ENCODE assay signal across 34 cellular contexts in genomic region chr5:180213657-180214207, GRCh38. TPM values are rescaled to one million over a fixed set of nuclear protein-coding genes. Genes with fewer than 3 reads are reported as not detected.
"Had no signal": no experiment of that assay in that cellular context is flagged by ENCODE, and none has a peak within 500 bp of the region (broad histone marks: within the 10 kb centered on the region; RNA-seq: fewer than 3 reads in every experiment).

No MANE protein-coding gene starts in this region.

- H3K27ac ChIP-seq: breast epithelium, epithelial cell of prostate, esophagus squamous epithelium, heart right ventricle, left ventricle myocardium inferior, skin epidermis, testis, transverse colon, WERI-Rb-1 had no signal

- ATAC-seq: heart right ventricle; natural killer cell; sciatic nerve; stimulated activated naive CD8-positive, alpha-beta T cell treated with anti-CD3 and anti-CD28 coated beads, Interleukin-15, Interleukin-2, amounts not matched to agents 100 U/mL and 50 U/mL, for 24 hours had no signal

- H3K4me3 Mint-ChIP-seq: activated CD4-positive, alpha-beta memory T cell treated with anti-CD3 and anti-CD28 coated beads for 36 hours; activated CD4-positive, alpha-beta T cell treated with anti-CD3 and anti-CD28 coated beads, Interleukin-2, amount 10 ng/mL, durations not matched to agents 24 days and 14 days; activated T-helper 1 cell treated with anti-CD3 and anti-CD28 coated beads, Interleukin-12 subunit alpha, Interleukin-12 subunit beta, Interleukin-2, Interleukin-4 antibody, amounts not matched to agents 30 ng/mL and 10 ng/mL and 1 ng/mL, durations not matched to agents 14 hours and 24 hours and 36 hours; central memory CD8-positive, alpha-beta T cell; dendritic cell treated with granulocyte-macrophage colony-stimulating factor and Interleukin-4, amounts not matched to agents 40 ng/mL and 50 ng/mL, for 4 days; endodermal cell; natural killer cell; T-helper 1 cell treated with Interleukin-12 subunit alpha and Interleukin-12 subunit beta and Interleukin-4 antibody, amounts not matched to agents 30 μg/mL and 1 μg/mL, for 36 hours had no signal

- H3K36me3 ChIP-seq: breast epithelium, esophagus squamous epithelium, heart right ventricle, left ventricle myocardium inferior, transverse colon, WERI-Rb-1 had no signal

- H3K27me3 ChIP-seq: testis, transverse colon had no signal

- H3K4me1 ChIP-seq: breast epithelium, heart right ventricle, testis had no signal

- FAIRE-seq: islet of Langerhans, TTC549 had no signal

- H3K27ac Mint-ChIP-seq: activated CD4-positive, alpha-beta memory T cell treated with anti-CD3 and anti-CD28 coated beads for 36 hours; activated CD4-positive, alpha-beta T cell treated with anti-CD3 and anti-CD28 coated beads, Interleukin-2, amount 10 ng/mL, durations not matched to agents 24 days and 14 days; activated T-helper 1 cell treated with anti-CD3 and anti-CD28 coated beads, Interleukin-12 subunit alpha, Interleukin-12 subunit beta, Interleukin-2, Interleukin-4 antibody, amounts not matched to agents 30 ng/mL and 10 ng/mL and 1 ng/mL, durations not matched to agents 14 hours and 24 hours and 36 hours; dendritic cell treated with granulocyte-macrophage colony-stimulating factor and Interleukin-4, amounts not matched to agents 40 ng/mL and 50 ng/mL, for 4 days; endodermal cell; natural killer cell; T-helper 1 cell treated with Interleukin-12 subunit alpha and Interleukin-12 subunit beta and Interleukin-4 antibody, amounts not matched to agents 30 μg/mL and 1 μg/mL, for 36 hours had no signal

- H3K9me3 ChIP-seq: testis had no signal

- H3K4me3 ChIP-seq: breast epithelium, esophagus squamous epithelium, heart right ventricle, left ventricle myocardium inferior, lung, skin epidermis, testis, transverse colon had no signal

- H3K36me3 Mint-ChIP-seq: activated CD4-positive, alpha-beta memory T cell treated with anti-CD3 and anti-CD28 coated beads for 36 hours had no signal

- H3K4me1 Mint-ChIP-seq: activated CD4-positive, alpha-beta T cell treated with anti-CD3 and anti-CD28 coated beads, Interleukin-2, amount 10 ng/mL, durations not matched to agents 24 days and 14 days; endodermal cell had no signal

- DNase-seq: activated CD4-positive, alpha-beta memory T cell treated with anti-CD3 and anti-CD28 coated beads for 36 hours; activated CD4-positive, alpha-beta T cell treated with anti-CD3 and anti-CD28 coated beads, Interleukin-2, amount 10 ng/mL, durations not matched to agents 24 days and 14 days; activated CD4-positive, CD25-positive, alpha-beta regulatory T cell treated with anti-CD3 and anti-CD28 coated beads, Interleukin-2, amount 50 U/mL, for 72 hours; activated CD8-positive, alpha-beta memory T cell treated with anti-CD3 and anti-CD28 coated beads, Interleukin-2, amount 50 U/mL, for 4 hours; activated gamma-delta T cell; activated naive CD4-positive, alpha-beta T cell treated with anti-CD3 and anti-CD28 coated beads, Interleukin-2, amount 50 U/mL, for 16 hours; activated T-cell treated with anti-CD3 and anti-CD28 coated beads, Interleukin-2, amount 50 U/mL, for 1 hour; endodermal cell; esophagus squamous epithelium; heart right ventricle; left ventricle myocardium inferior; mesendoderm; natural killer cell; stimulated activated CD4-positive, alpha-beta T cell treated with anti-CD3 and anti-CD28 coated beads, Interleukin-12 subunit alpha, Interleukin-12 subunit beta, amount 100 ng/mL, for 4 hours; stimulated activated CD4-positive, alpha-beta T cell treated with anti-CD3 and anti-CD28 coated beads, Interleukin-4, amount 100 ng/mL, for 1 hour; stimulated activated naive CD8-positive, alpha-beta T cell treated with anti-CD3 and anti-CD28 coated beads, Interleukin-15, Interleukin-2, amounts not matched to agents 100 U/mL and 50 U/mL, for 24 hours; T-helper 9 cell; testis; transverse colon; WERI-Rb-1 had no signal

RNA-seq across cellular contexts. Expression of gene RASGEF1C, which starts 4.7 kb away (rescaled TPM):
- total RNA-seq: activated CD4-positive, alpha-beta memory T cell treated with anti-CD3 and anti-CD28 coated beads for 36 hours; activated CD4-positive, alpha-beta T cell treated with anti-CD3 and anti-CD28 coated beads, Interleukin-2, amount 10 ng/mL, durations not matched to agents 24 days and 14 days; activated CD8-positive, alpha-beta memory T cell treated with anti-CD3 and anti-CD28 coated beads for 36 hours; activated T-helper 1 cell treated with anti-CD3 and anti-CD28 coated beads, Interleukin-12 subunit alpha, Interleukin-12 subunit beta, Interleukin-2, Interleukin-4 antibody, amounts not matched to agents 30 ng/mL and 10 ng/mL and 1 ng/mL, durations not matched to agents 14 hours and 24 hours and 36 hours; glomerular endothelial cell; mononuclear cell; natural killer cell had no signal
